Comparison of ENCODE assay signal across 8 cellular contexts in genomic region chrX:68432648-68433047, GRCh38. TPM values are rescaled to one million over a fixed set of nuclear protein-coding genes. Genes with fewer than 3 reads are reported as not detected.
A peak's percentile ranks its signal among the peaks of the same experiment; 100 is the strongest.
DNase-seq lines count a peak whose midpoint lies in the region; ATAC-seq and TF ChIP-seq lines count a peak whose summit lies in the region.

No MANE protein-coding gene starts in this region.

- H3K4me3 ChIP-seq in choroid plexus epithelial cell (ENCODE audit: low read depth, low read length) (peak overlapping the region; percentile 66), uterus (peak overlapping the region; percentile 53 to 69)

- H3K27ac ChIP-seq in uterus: peak overlapping the region; percentile 83 to 89

- H3K4me1 Mint-ChIP-seq in activated naive CD4-positive, alpha-beta T cell treated with anti-CD3 and anti-CD28 coated beads for 36 hours (ENCODE audit: low read depth): peaks cover 5% of the 10 kb centered on the region
- H3K4me1 Mint-ChIP-seq in memory B cell: peaks cover 8% of the 10 kb centered on the region

- CTCF ChIA-PET in activated naive CD4-positive, alpha-beta T cell treated with anti-CD3 and anti-CD28 coated beads for 36 hours (lab: Charles Lee): interaction anchor here (0.6 kb wide), 1 partner anchor 133 kb away, joined by 3 read pairs; no protein-coding TSS in a partner anchor

- no peaks in the 10 kb centered on the region for H3K27me3 ChIP-seq in uterus

- no peak for DNase-seq in activated naive CD4-positive, alpha-beta T cell treated with anti-CD3 and anti-CD28 coated beads for 36 hours
- no peak for DNase-seq in activated naive CD4-positive, alpha-beta T cell (lab: John Stamatoyannopoulos, UW)
- DNase-seq in choroid plexus epithelial cell (ENCODE audit: low read depth) (no peak), memory B cell (ENCODE audit: low spot score in 2 of 2) (no peak), uterus (peak in 1 of 2 donors; percentile 14), DMS 273 treated with DMSO at 0.1 percent for 48 hours (lab: John Stamatoyannopoulos, UW) (no peak)
- no peak for DNase-seq in activated CD8-positive, alpha-beta memory T cell treated with anti-CD3 and anti-CD28 coated beads, Interleukin-2, amount 50 U/mL, for 48 hours

- no peaks in the 10 kb centered on the region for H3K9me3 ChIP-seq in uterus

- TF ChIP-seq CTCF in choroid plexus epithelial cell (conservative IDR thresholded peaks at IDR 0.05; ENCODE audit: low read depth, low read length) (peak; percentile 11), uterus (IDR thresholded peaks at IDR 0.05) (no peak)

- intact Hi-C loops in activated naive CD4-positive, alpha-beta T cell treated with anti-CD3 and anti-CD28 coated beads for 36 hours (cut with micrococcal nuclease): no loop called here
- intact Hi-C loops in uterus (cut with DNase I; ENCODE audit: low total_unique reads): no loop called here

- H3K36me3 Mint-ChIP-seq in activated naive CD4-positive, alpha-beta T cell treated with anti-CD3 and anti-CD28 coated beads for 36 hours (ENCODE audit: low read depth): no peaks in the 10 kb centered on the region
- H3K36me3 Mint-ChIP-seq in memory B cell: no peaks in the 10 kb centered on the region

- no peaks in the 10 kb centered on the region for H3K36me3 ChIP-seq in uterus

- no peak for TF ChIP-seq POLR2A in uterus (IDR thresholded peaks at IDR 0.05)

- H3K27me3 Mint-ChIP-seq in activated naive CD4-positive, alpha-beta T cell treated with anti-CD3 and anti-CD28 coated beads for 36 hours (ENCODE audit: low read depth): peaks cover 41% of the 10 kb centered on the region
- peaks cover 20% of the 10 kb centered on the region for H3K27me3 Mint-ChIP-seq in memory B cell

- no peaks in the 10 kb centered on the region for H3K9me3 Mint-ChIP-seq in activated naive CD4-positive, alpha-beta T cell treated with anti-CD3 and anti-CD28 coated beads for 36 hours
- no peaks in the 10 kb centered on the region for H3K9me3 Mint-ChIP-seq in memory B cell

- ATAC-seq in memory B cell (ENCODE audit: low read depth) (no peak), HG03045 (IDR thresholded peaks at IDR 0.05; ENCODE audit: unreplicated experiment) (no peak)

- H3K4me3 Mint-ChIP-seq in activated naive CD4-positive, alpha-beta T cell treated with anti-CD3 and anti-CD28 coated beads for 36 hours: peak overlapping the region; percentile 68
- H3K4me3 Mint-ChIP-seq in memory B cell: peak overlapping the region; percentile 75

- no peaks in the 10 kb centered on the region for H3K4me1 ChIP-seq in uterus

- no peak overlapping the region for H3K27ac Mint-ChIP-seq in activated naive CD4-positive, alpha-beta T cell treated with anti-CD3 and anti-CD28 coated beads for 36 hours
- H3K27ac Mint-ChIP-seq in memory B cell: no peak overlapping the region

RNA-seq across cellular contexts. Expression of gene OPHN1, which starts 0.6 kb away (rescaled TPM):
- not detected for total RNA-seq in activated naive CD4-positive, alpha-beta T cell treated with anti-CD3 and anti-CD28 coated beads for 36 hours
- total RNA-seq in uterus: 10 to 100 TPM in 2 of 4 donors, 1 to 10 TPM in 2; 4.6 to 27.7 (median 10.8) TPM

Comparison
In these comparisons a context has a peak if more than half of its experiments do, and no peak if none do; other contexts are left out.
1. RNA of gene OPHN1, which starts 0.6 kb away (total RNA-seq): 4.6 to 27.7 TPM in uterus; not detected in activated naive CD4-positive, alpha-beta T cell treated with anti-CD3 and anti-CD28 coated beads for 36 hours; every median in the first group is over 4 times any median in the second.